Comparison of ENCODE assay signal across 27 cellular contexts in genomic region chr14:92968291-92969020, GRCh38. TPM values are rescaled to one million over a fixed set of nuclear protein-coding genes. Genes with fewer than 3 reads are reported as not detected.
"Had no signal": no experiment of that assay in that cellular context is flagged by ENCODE, and none has a peak within 500 bp of the region (broad histone marks: within the 10 kb centered on the region; RNA-seq: fewer than 3 reads in every experiment).

No MANE protein-coding gene starts in this region.

- H3K4me1 Mint-ChIP-seq: activated CD4-positive, alpha-beta T cell treated with anti-CD3 and anti-CD28 coated beads, Interleukin-2, amount 10 ng/mL, durations not matched to agents 7 days and 5 days; activated CD8-positive, alpha-beta memory T cell treated with anti-CD3 and anti-CD28 coated beads, Interleukin-2, amount 10 ng/mL, durations not matched to agents 7 days and 5 days had no signal

- H3K27me3 ChIP-seq: heart left ventricle, right lobe of liver, stomach, suprapubic skin, tibial nerve had no signal

- H3K27ac Mint-ChIP-seq: activated CD4-positive, alpha-beta T cell treated with anti-CD3 and anti-CD28 coated beads, Interleukin-2, amount 10 ng/mL, durations not matched to agents 7 days and 5 days; activated CD8-positive, alpha-beta memory T cell treated with anti-CD3 and anti-CD28 coated beads, Interleukin-2, amount 10 ng/mL, durations not matched to agents 7 days and 5 days; activated CD8-positive, alpha-beta T cell treated with anti-CD3 and anti-CD28 coated beads for 36 hours; activated T-cell treated with anti-CD3 and anti-CD28 coated beads, Interleukin-2, amount 50 U/mL, for 72 hours; mesothelial cell of epicardium; naive thymus-derived CD4-positive, alpha-beta T cell; stimulated activated naive B cell treated with anti-CD40 and anti-IgM and Interleukin-4, amounts not matched to agents 10 μg/mL and 1 μg/mL and 100 μg/mL, for 72 hours; WTC11 had no signal

- H3K9me3 Mint-ChIP-seq: activated CD8-positive, alpha-beta T cell treated with anti-CD3 and anti-CD28 coated beads for 36 hours had no signal

- DNase-seq: activated CD4-positive, alpha-beta T cell treated with anti-CD3 and anti-CD28 coated beads for 1 hour; activated CD4-positive, alpha-beta T cell treated with anti-CD3 and anti-CD28 coated beads, Interleukin-2, amount 10 ng/mL, durations not matched to agents 7 days and 5 days; activated CD8-positive, alpha-beta memory T cell treated with anti-CD3 and anti-CD28 coated beads, Interleukin-2, amount 10 ng/mL, durations not matched to agents 7 days and 5 days; activated CD8-positive, alpha-beta T cell treated with anti-CD3 and anti-CD28 coated beads for 36 hours; activated naive CD4-positive, alpha-beta T cell; activated T-cell treated with anti-CD3 and anti-CD28 coated beads, Interleukin-2, amount 50 U/mL, for 72 hours; cerebellar nuclear complex; foreskin fibroblast; naive thymus-derived CD4-positive, alpha-beta T cell; stimulated activated CD4-positive, alpha-beta T cell treated with anti-CD3 and anti-CD28 coated beads, Interleukin-4, amount 100 ng/mL, for 4 hours; stimulated activated naive B cell treated with anti-CD40 and anti-IgM and Interleukin-4, amounts not matched to agents 10 μg/mL and 1 μg/mL and 100 μg/mL, for 72 hours; stomach; T-helper 2 cell had no signal

- H2AFZ ChIP-seq: parathyroid adenoma had no signal

- H3K27ac ChIP-seq: coronary artery, parathyroid adenoma, skin epidermis, stomach, suprapubic skin had no signal

- ATAC-seq: activated CD8-positive, alpha-beta memory T cell treated with anti-CD3 and anti-CD28 coated beads, Interleukin-2, amount 10 ng/mL, durations not matched to agents 7 days and 5 days; activated CD8-positive, alpha-beta T cell treated with anti-CD3 and anti-CD28 coated beads for 36 hours; activated naive CD4-positive, alpha-beta T cell treated with anti-CD3 and anti-CD28 coated beads, Interleukin-2, amount 50 U/mL, for 72 hours; activated T-cell treated with anti-CD3 and anti-CD28 coated beads, Interleukin-2, amount 50 U/mL, for 72 hours; esophagus mucosa; heart left ventricle; naive thymus-derived CD4-positive, alpha-beta T cell; right lobe of liver; SK-N-SH treated with all-trans-retinoic acid at 6 μM for 48 hours; stimulated activated naive B cell treated with anti-CD40 and anti-IgM and Interleukin-4, amounts not matched to agents 10 μg/mL and 1 μg/mL and 100 μg/mL, for 72 hours; WTC11 had no signal

- H3K4me3 ChIP-seq: coronary artery, heart left ventricle, right lobe of liver, skin epidermis, stomach, suprapubic skin, tibial nerve had no signal

- H3K36me3 ChIP-seq: heart left ventricle, right lobe of liver, stomach, suprapubic skin had no signal

- H3K4me3 Mint-ChIP-seq: activated CD4-positive, alpha-beta T cell treated with anti-CD3 and anti-CD28 coated beads, Interleukin-2, amount 10 ng/mL, durations not matched to agents 7 days and 5 days; activated CD8-positive, alpha-beta memory T cell treated with anti-CD3 and anti-CD28 coated beads, Interleukin-2, amount 10 ng/mL, durations not matched to agents 7 days and 5 days; activated CD8-positive, alpha-beta T cell treated with anti-CD3 and anti-CD28 coated beads for 36 hours; activated T-cell treated with anti-CD3 and anti-CD28 coated beads, Interleukin-2, amount 50 U/mL, for 72 hours; mesothelial cell of epicardium; naive thymus-derived CD4-positive, alpha-beta T cell; stimulated activated naive B cell treated with anti-CD40 and anti-IgM and Interleukin-4, amounts not matched to agents 10 μg/mL and 1 μg/mL and 100 μg/mL, for 72 hours; WTC11 had no signal

- H3K27me3 Mint-ChIP-seq: activated CD4-positive, alpha-beta T cell treated with anti-CD3 and anti-CD28 coated beads, Interleukin-2, amount 10 ng/mL, durations not matched to agents 7 days and 5 days; activated CD8-positive, alpha-beta memory T cell treated with anti-CD3 and anti-CD28 coated beads, Interleukin-2, amount 10 ng/mL, durations not matched to agents 7 days and 5 days; activated CD8-positive, alpha-beta T cell treated with anti-CD3 and anti-CD28 coated beads for 36 hours; naive thymus-derived CD4-positive, alpha-beta T cell; stimulated activated naive B cell treated with anti-CD40 and anti-IgM and Interleukin-4, amounts not matched to agents 10 μg/mL and 1 μg/mL and 100 μg/mL, for 72 hours had no signal

- H3K9me3 ChIP-seq: heart left ventricle, right lobe of liver, stomach, suprapubic skin, tibial nerve had no signal

RNA-seq across cellular contexts. Expression of gene CHGA, which starts 45.5 kb away (rescaled TPM):
- total RNA-seq: activated CD4-positive, alpha-beta T cell treated with anti-CD3 and anti-CD28 coated beads, Interleukin-2, amount 10 ng/mL, durations not matched to agents 7 days and 5 days; activated CD8-positive, alpha-beta memory T cell treated with anti-CD3 and anti-CD28 coated beads, Interleukin-2, amount 10 ng/mL, durations not matched to agents 7 days and 5 days; activated CD8-positive, alpha-beta T cell treated with anti-CD3 and anti-CD28 coated beads for 36 hours; activated naive CD4-positive, alpha-beta T cell treated with anti-CD3 and anti-CD28 coated beads, Interleukin-2, amount 50 U/mL, for 72 hours; activated T-cell treated with anti-CD3 and anti-CD28 coated beads, Interleukin-2, amount 50 U/mL, for 72 hours; bronchial epithelial cell; heart left ventricle; liver; mesothelial cell of epicardium; naive thymus-derived CD4-positive, alpha-beta T cell; tibial nerve had no signal
- polyA plus RNA-seq: naive thymus-derived CD4-positive, alpha-beta T cell had no signal
